Comparison of ENCODE assay signal across 21 cellular contexts in the genomic region with DNA sequence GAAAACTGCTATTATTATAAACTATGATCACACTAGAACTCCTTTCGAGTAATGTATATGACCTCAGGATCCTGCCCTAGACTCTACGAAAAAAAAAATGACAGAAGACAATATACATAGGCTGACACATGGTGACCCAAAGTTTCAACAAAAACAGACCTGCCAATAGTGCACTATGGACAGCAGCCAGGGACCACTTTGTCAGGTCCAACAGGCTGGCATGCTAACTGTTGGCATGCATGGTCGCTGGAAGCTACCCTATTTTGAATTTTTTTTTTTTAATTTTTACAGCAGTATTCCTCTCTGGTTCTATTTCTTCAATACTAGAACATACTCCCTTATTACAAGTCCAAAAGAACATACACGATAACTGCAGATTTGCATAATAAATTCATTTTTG. TPM values are rescaled to one million over a fixed set of nuclear protein-coding genes. Genes with fewer than 3 reads are reported as not detected.
A peak's percentile ranks its signal among the peaks of the same experiment; 100 is the strongest.
DNase-seq lines count a peak whose midpoint lies in the region; ATAC-seq, FAIRE-seq and TF ChIP-seq lines count a peak whose summit lies in the region.
"Had no signal": no experiment of that assay in that cellular context is flagged by ENCODE, and none has a peak within 500 bp of the region (broad histone marks: within the 10 kb centered on the region; RNA-seq: fewer than 3 reads in every experiment).

No MANE protein-coding gene starts in this region.

- H3K9me3 ChIP-seq in HEK293 (ENCODE audit: control insufficient read depth, insufficient read depth, low read depth, low read length) (no peaks in the 10 kb centered on the region), neural progenitor cell (ENCODE audit: low read depth) (no peaks in the 10 kb centered on the region)
- H3K9me3 ChIP-seq: BE2C, HAP-1 had no signal

- no peak overlapping the region for H3K9ac ChIP-seq in neural progenitor cell
- H3K9ac ChIP-seq: GM23248 had no signal

- peak overlapping the region; percentile 91 for H3K27ac Mint-ChIP-seq in WTC11
- peak overlapping the region; percentile 89 for H3K27ac Mint-ChIP-seq in neural progenitor cell

- no peaks in the 10 kb centered on the region for H3K27me3 ChIP-seq in neural progenitor cell
- H3K27me3 ChIP-seq: BE2C had no signal

- H3K36me3 ChIP-seq in HEK293 (ENCODE audit: control insufficient read depth in 2 of 2, insufficient read depth in 1 of 2, low read length in 2 of 2) (peaks cover 21 to 28% of the 10 kb centered on the region in 2 experiments), neural progenitor cell (no peaks in the 10 kb centered on the region)
- H3K36me3 ChIP-seq: BE2C had no signal

- H2AFZ ChIP-seq in neural progenitor cell (replicated peaks): no peak overlapping the region
- H2AFZ ChIP-seq: GM23248 had no signal

- H3K9me3 Mint-ChIP-seq in WTC11 (no peaks in the 10 kb centered on the region), neural progenitor cell (no peaks in the 10 kb centered on the region)
- H3K9me3 Mint-ChIP-seq: CD8-positive, alpha-beta memory T cell had no signal

- H3K27me3 Mint-ChIP-seq in WTC11 (ENCODE audit: low read depth) (no peaks in the 10 kb centered on the region), neural progenitor cell (ENCODE audit: insufficient read depth, low read depth) (no peaks in the 10 kb centered on the region)
- H3K27me3 Mint-ChIP-seq: CD4-positive, CD25-positive, alpha-beta regulatory T cell had no signal

- peaks cover 11% of the 10 kb centered on the region for H4K20me1 ChIP-seq in neural progenitor cell (ENCODE audit: low read depth)

- DNase-seq in WTC11 (ENCODE audit: low spot score) (no peak), epithelial cell of prostate (ENCODE audit: low read depth, low spot score) (no peak), neural progenitor cell (ENCODE audit: low spot score) (no peak), D721Med (ENCODE audit: insufficient read length, low spot score) (no peak), DMS53 treated with DMSO at 0.1 percent for 48 hours (lab: John Stamatoyannopoulos, UW; ENCODE audit: unreplicated experiment) (no peak)
- DNase-seq: BE2C; C1 segment of cervical spinal cord; CD4-positive, CD25-positive, alpha-beta regulatory T cell; CD8-positive, alpha-beta memory T cell; COR-L47; DND-41; EL; GM23248; IMR-90 had no signal

- no peak for FAIRE-seq in D721Med (lab: Jason Lieb, UNC)
- FAIRE-seq: A204.1, GM12891, K562 had no signal

- H3K4me3 ChIP-seq in HEK293 (ENCODE audit: low read depth, low read length) (no peak overlapping the region), neural progenitor cell (no peak overlapping the region)
- H3K4me3 ChIP-seq: GM23248, HAP-1, K562 had no signal

- no peak overlapping the region for H3K4me2 ChIP-seq in neural progenitor cell

- H3F3A ChIP-seq in neural progenitor cell (ENCODE audit: low read depth): no peaks in the 10 kb centered on the region

- H3K27ac ChIP-seq in HEK293 (ENCODE audit: extremely low read depth, low read depth, low read length) (no peak overlapping the region), epithelial cell of prostate (peak overlapping the region; percentile 2), neural progenitor cell (no peak overlapping the region)
- H3K27ac ChIP-seq: GM23248, HL-60 had no signal

- peaks cover 40% of the 10 kb centered on the region for H3K79me2 ChIP-seq in neural progenitor cell (ENCODE audit: low read depth)

- H3K4me1 Mint-ChIP-seq in WTC11 (peaks cover 6% of the 10 kb centered on the region), neural progenitor cell (peaks cover 18% of the 10 kb centered on the region)

- POLR2A ChIA-PET in HEK293 (lab: Yijun Ruan, JAX): interaction anchor here (1.0 to 1.2 kb wide), 2 partner anchors 114 to 115 kb away, joined by 3 read pairs; partner anchors contain the start of genes EIF5B and TXNDC9
- POLR2A ChIA-PET in WTC11 (lab: Charles Lee): no interaction called here

- peaks cover 21% of the 10 kb centered on the region for H3K4me1 ChIP-seq in HEK293 (ENCODE audit: control insufficient read depth, insufficient read depth, low read length)
- H3K4me1 ChIP-seq in neural progenitor cell: no peaks in the 10 kb centered on the region
- H3K4me1 ChIP-seq: BE2C had no signal

- H3K4me3 Mint-ChIP-seq in WTC11 (no peak overlapping the region), neural progenitor cell (no peak overlapping the region)
- H3K4me3 Mint-ChIP-seq: CD4-positive, CD25-positive, alpha-beta regulatory T cell; CD8-positive, alpha-beta memory T cell had no signal

- H3K36me3 Mint-ChIP-seq in WTC11: peaks cover 38% of the 10 kb centered on the region
- peaks cover 37% of the 10 kb centered on the region for H3K36me3 Mint-ChIP-seq in neural progenitor cell

- CTCF ChIA-PET in HEK293 (lab: Yijun Ruan, JAX): interaction anchor here (0.6 to 1.8 kb wide), 6 partner anchors 9 to 756 kb away, joined by 3 to 7 read pairs (median 3); no protein-coding TSS in a partner anchor
- CTCF ChIA-PET in WTC11 (lab: Charles Lee): no interaction called here

- ATAC-seq in WTC11: no peak
- no peak for ATAC-seq in GM21825 (IDR thresholded peaks at IDR 0.05; ENCODE audit: unreplicated experiment)
- ATAC-seq: K562 had no signal

- TF ChIP-seq CTCF in HEK293 (tag by site-specific recombination; IDR thresholded peaks at IDR 0.05) (no peak), WTC11 (IDR thresholded peaks at IDR 0.05) (no peak), neural progenitor cell (IDR thresholded peaks at IDR 0.05) (no peak), D721Med (IDR thresholded peaks at IDR 0.05; ENCODE audit: insufficient read depth, missing control alignments) (no peak)

TF ChIP-seq in HEK293, 187 proteins besides CTCF, POLR2A, EP300 and RAD21 (continues in another document):
- TF ChIP-seq ZNF621 (tag by site-specific recombination; IDR thresholded peaks at IDR 0.05): no peak
- peak; percentile 49; the same call in 1 of the 2 replicates for TF ChIP-seq REST (tag by site-specific recombination; IDR thresholded peaks at IDR 0.05)
- TF ChIP-seq KLF7 (tag by site-specific recombination; IDR thresholded peaks at IDR 0.05; ENCODE audit: borderline replicate concordance): no peak
- TF ChIP-seq ZBTB7A (tag by site-specific recombination; IDR thresholded peaks at IDR 0.05; ENCODE audit: low read depth): no peak
- TF ChIP-seq ZNF768 (tag by site-specific recombination; IDR thresholded peaks at IDR 0.05): no peak
- no peak for TF ChIP-seq ZNF138 (tag by site-specific recombination; IDR thresholded peaks at IDR 0.05; ENCODE audit: borderline replicate concordance)

TF ChIP-seq in WTC11, 78 proteins besides CTCF, POLR2A, EP300 and RAD21 (continues in another document):
- TF ChIP-seq ZNF121 (CRISPR knock-in tag; IDR thresholded peaks at IDR 0.05) (no peak), SOX15 (CRISPR knock-in tag; IDR thresholded peaks at IDR 0.05) (no peak), ZSCAN18 (CRISPR knock-in tag; IDR thresholded peaks at IDR 0.05) (no peak), SP1 (CRISPR knock-in tag; conservative IDR thresholded peaks at IDR 0.05) (no peak), KAT7 (CRISPR knock-in tag; IDR thresholded peaks at IDR 0.05; ENCODE audit: borderline replicate concordance) (no peak), ZNF263 (CRISPR knock-in tag; IDR thresholded peaks at IDR 0.05; ENCODE audit: low read depth) (no peak), ZBTB21 (CRISPR knock-in tag; IDR thresholded peaks at IDR 0.05; ENCODE audit: borderline replicate concordance) (no peak), NR3C1 (CRISPR knock-in tag; conservative IDR thresholded peaks at IDR 0.05; ENCODE audit: low read depth) (no peak), ZNF423 (CRISPR knock-in tag; IDR thresholded peaks at IDR 0.05) (no peak), OVOL2 (CRISPR knock-in tag; IDR thresholded peaks at IDR 0.05; ENCODE audit: borderline replicate concordance) (no peak)
- TF ChIP-seq, protein P1, sequence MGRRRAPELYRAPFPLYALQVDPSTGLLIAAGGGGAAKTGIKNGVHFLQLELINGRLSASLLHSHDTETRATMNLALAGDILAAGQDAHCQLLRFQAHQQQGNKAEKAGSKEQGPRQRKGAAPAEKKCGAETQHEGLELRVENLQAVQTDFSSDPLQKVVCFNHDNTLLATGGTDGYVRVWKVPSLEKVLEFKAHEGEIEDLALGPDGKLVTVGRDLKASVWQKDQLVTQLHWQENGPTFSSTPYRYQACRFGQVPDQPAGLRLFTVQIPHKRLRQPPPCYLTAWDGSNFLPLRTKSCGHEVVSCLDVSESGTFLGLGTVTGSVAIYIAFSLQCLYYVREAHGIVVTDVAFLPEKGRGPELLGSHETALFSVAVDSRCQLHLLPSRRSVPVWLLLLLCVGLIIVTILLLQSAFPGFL (CRISPR knock-in tag; IDR thresholded peaks at IDR 0.05; ENCODE audit: borderline replicate concordance): no peak
- TF ChIP-seq, protein P2, sequence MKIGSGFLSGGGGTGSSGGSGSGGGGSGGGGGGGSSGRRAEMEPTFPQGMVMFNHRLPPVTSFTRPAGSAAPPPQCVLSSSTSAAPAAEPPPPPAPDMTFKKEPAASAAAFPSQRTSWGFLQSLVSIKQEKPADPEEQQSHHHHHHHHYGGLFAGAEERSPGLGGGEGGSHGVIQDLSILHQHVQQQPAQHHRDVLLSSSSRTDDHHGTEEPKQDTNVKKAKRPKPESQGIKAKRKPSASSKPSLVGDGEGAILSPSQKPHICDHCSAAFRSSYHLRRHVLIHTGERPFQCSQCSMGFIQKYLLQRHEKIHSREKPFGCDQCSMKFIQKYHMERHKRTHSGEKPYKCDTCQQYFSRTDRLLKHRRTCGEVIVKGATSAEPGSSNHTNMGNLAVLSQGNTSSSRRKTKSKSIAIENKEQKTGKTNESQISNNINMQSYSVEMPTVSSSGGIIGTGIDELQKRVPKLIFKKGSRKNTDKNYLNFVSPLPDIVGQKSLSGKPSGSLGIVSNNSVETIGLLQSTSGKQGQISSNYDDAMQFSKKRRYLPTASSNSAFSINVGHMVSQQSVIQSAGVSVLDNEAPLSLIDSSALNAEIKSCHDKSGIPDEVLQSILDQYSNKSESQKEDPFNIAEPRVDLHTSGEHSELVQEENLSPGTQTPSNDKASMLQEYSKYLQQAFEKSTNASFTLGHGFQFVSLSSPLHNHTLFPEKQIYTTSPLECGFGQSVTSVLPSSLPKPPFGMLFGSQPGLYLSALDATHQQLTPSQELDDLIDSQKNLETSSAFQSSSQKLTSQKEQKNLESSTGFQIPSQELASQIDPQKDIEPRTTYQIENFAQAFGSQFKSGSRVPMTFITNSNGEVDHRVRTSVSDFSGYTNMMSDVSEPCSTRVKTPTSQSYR (CRISPR knock-in tag; IDR thresholded peaks at IDR 0.05): no peak

RNA-seq across cellular contexts. Expression of gene REV1, which starts 38.1 kb away (rescaled TPM):
- total RNA-seq in WTC11 (2021) (27.5 to 38.7 TPM (median 31.1 TPM) in 3 replicates), neural progenitor cell (ENCODE audit: low replicate concordance) (42.3 and 51.9 TPM in 2 replicates)

Comparison
In these comparisons a context has a peak if more than half of its experiments do, and no peak if none do; other contexts are left out.
1. Of the 8 proteins assayed by ChIP-seq in both HEK293 and WTC11: peak only in HEK293: ATF2; only in WTC11: none; in both: none; in neither: 7.